21 cellular contexts compared by ENCODE assay signal in genomic region chr5:175418252-175418651, GRCh38. TPM values are rescaled to one million over a fixed set of nuclear protein-coding genes. Genes with fewer than 3 reads are reported as not detected.
A peak's percentile ranks its signal among the peaks of the same experiment; 100 is the strongest.
DNase-seq lines count a peak whose midpoint lies in the region; ATAC-seq and TF ChIP-seq lines count a peak whose summit lies in the region.
"Had no signal": no experiment of that assay in that cellular context is flagged by ENCODE, and none has a peak within 500 bp of the region (broad histone marks: within the 10 kb centered on the region; RNA-seq: fewer than 3 reads in every experiment).

No MANE protein-coding gene starts in this region.

- H3K4me1 Mint-ChIP-seq in Caco-2 (ENCODE audit: low read depth, unreplicated experiment): peaks cover 16% of the 10 kb centered on the region

- H3K27ac Mint-ChIP-seq in Caco-2 (ENCODE audit: unreplicated experiment): peak overlapping the region; percentile 62

- POLR2A ChIA-PET in Caco-2 (lab: Charles Lee): no interaction called here

- peaks cover 50% of the 10 kb centered on the region for H3K9me3 Mint-ChIP-seq in Caco-2 (ENCODE audit: unreplicated experiment)

- H3K36me3 ChIP-seq in Caco-2 (ENCODE audit: control insufficient read depth, insufficient read depth, low read length) (no peaks in the 10 kb centered on the region), RWPE2 (ENCODE audit: low read depth) (no peaks in the 10 kb centered on the region)
- H3K36me3 ChIP-seq: MG63 had no signal

- H3K4me1 ChIP-seq in Caco-2 (peaks cover 22% of the 10 kb centered on the region), RWPE2 (ENCODE audit: insufficient read depth, poor library complexity, severe bottlenecking) (peaks cover 3% of the 10 kb centered on the region), foreskin keratinocyte (no peaks in the 10 kb centered on the region)

- H3K9me3 ChIP-seq in Caco-2 (no peaks in the 10 kb centered on the region; the same call in 1 of the 2 replicates), RWPE2 (ENCODE audit: severe bottlenecking) (no peaks in the 10 kb centered on the region)

- peak; percentile 48; the same call in 1 of the 3 replicates for ATAC-seq in RWPE2 (ENCODE audit: low read depth)
- ATAC-seq in foreskin keratinocyte: peak; percentile 43
- ATAC-seq: GM12878 had no signal

- H3K27me3 ChIP-seq in Caco-2 (replicated peaks; ENCODE audit: control insufficient read depth, insufficient read depth, low read length): no peaks in the 10 kb centered on the region
- peaks cover 10% of the 10 kb centered on the region for H3K27me3 ChIP-seq in RWPE2 (ENCODE audit: insufficient read depth, poor library complexity, severe bottlenecking)
- H3K27me3 ChIP-seq in foreskin keratinocyte: no peaks in the 10 kb centered on the region

- TF ChIP-seq CTCF in Caco-2 (IDR thresholded peaks at IDR 0.05; ENCODE audit: insufficient read depth in 1 of 2, low read depth in 1 of 2, low read length in 1 of 2, severe bottlenecking in 1 of 2, unreplicated experiment in 1 of 2) (no peak), RWPE2 (IDR thresholded peaks at IDR 0.05; ENCODE audit: poor library complexity, severe bottlenecking) (no peak), foreskin keratinocyte (conservative IDR thresholded peaks at IDR 0.05) (no peak)

- intact Hi-C loops in Caco-2 (cut with micrococcal nuclease; ENCODE audit: unreplicated experiment): loop anchor here (5.0 kb wide), 1 partner anchor 136 kb away; no protein-coding TSS in a partner anchor

- H3K27ac ChIP-seq in RWPE2 (ENCODE audit: poor library complexity, severe bottlenecking) (no peak overlapping the region), foreskin keratinocyte (no peak overlapping the region)
- H3K27ac ChIP-seq: C4-2B, GM23248, SK-N-MC had no signal

- CTCF ChIA-PET in Caco-2 (lab: Charles Lee): interaction anchor here (0.6 kb wide), 1 partner anchor 43 kb away, joined by 7 read pairs; no protein-coding TSS in a partner anchor

- no TSS peak for BruUV-seq in Caco-2 (replicated peaks; lab: Mats Ljungman, UMichigan)

- no peak for DNase-seq in Caco-2
- peak; percentile 8 for DNase-seq in HT1080 (ENCODE audit: low read depth)
- no peak for DNase-seq in RWPE2 (ENCODE audit: low spot score)
- peak; percentile 31 to 39 for DNase-seq in foreskin keratinocyte
- DNase-seq in activated naive CD4-positive, alpha-beta T cell treated with Interleukin-2 at 50 U/mL for 16 hours: no peak
- DNase-seq in central memory CD4-positive, alpha-beta T cell: no peak
- DNase-seq in NCI-H1436 treated with DMSO at 0.1 percent for 48 hours (lab: John Stamatoyannopoulos, UW): no peak
- DNase-seq: DND-41, GDM1, GM23248, HCEC 1CT, MG63, NCI-H1092, NCI-H1694 treated with DMSO at 0.1 percent for 48 hours, NCI-H446, NCI-H82, Right ventricle myocardium superior, T-helper 1 cell had no signal

- no peak overlapping the region for H3K4me3 Mint-ChIP-seq in Caco-2 (ENCODE audit: unreplicated experiment)

- no peak overlapping the region for H3K4me3 ChIP-seq in Caco-2 (ENCODE audit: low read depth, low read length)
- no peak overlapping the region for H3K4me3 ChIP-seq in RWPE2 (ENCODE audit: severe bottlenecking)
- H3K4me3 ChIP-seq: GM12878, GM23248, MG63, SK-N-MC had no signal

- no peaks in the 10 kb centered on the region for H3K36me3 Mint-ChIP-seq in Caco-2 (ENCODE audit: insufficient read depth, unreplicated experiment)

- H3K27me3 Mint-ChIP-seq in Caco-2 (ENCODE audit: insufficient read depth, unreplicated experiment): no peaks in the 10 kb centered on the region

RNA-seq across cellular contexts. Expression of gene DRD1, which starts 25.7 kb away (rescaled TPM):
- total RNA-seq in Caco-2 (2022): not detected in 2 replicates
- total RNA-seq in HT1080 (2014; rRNA removed; shearing (Covaris generic)): not detected in 2 replicates
- not detected in 2 replicates for polyA plus RNA-seq in HT1080 (2015; cell fraction: cytosol; rRNA removed)
- not detected in 2 replicates for polyA plus RNA-seq in HT1080 (2015; cell fraction: nucleus; rRNA removed)
- not detected in 2 replicates for total RNA-seq in foreskin keratinocyte
- polyA plus RNA-seq in foreskin keratinocyte: not detected in 2 replicates
- total RNA-seq: GM12878, GM23248, Right ventricle myocardium superior had no signal
- polyA plus RNA-seq: GM12878, GM23248 had no signal

Comparison
In these comparisons a context has a peak if more than half of its experiments do, and no peak if none do; other contexts are left out.
1. DNase-seq: peak in HT1080 (single experiment) and foreskin keratinocyte (2 of 2); none in Caco-2 (0 of 2), RWPE2 (single experiment), activated naive CD4-positive, alpha-beta T cell treated with Interleukin-2 at 50 U/mL for 16 hours (single experiment), central memory CD4-positive, alpha-beta T cell (single experiment) and NCI-H1436 treated with DMSO at 0.1 percent for 48 hours (single experiment).